ENCODE assay signal across 8 cellular contexts in the genomic region with DNA sequence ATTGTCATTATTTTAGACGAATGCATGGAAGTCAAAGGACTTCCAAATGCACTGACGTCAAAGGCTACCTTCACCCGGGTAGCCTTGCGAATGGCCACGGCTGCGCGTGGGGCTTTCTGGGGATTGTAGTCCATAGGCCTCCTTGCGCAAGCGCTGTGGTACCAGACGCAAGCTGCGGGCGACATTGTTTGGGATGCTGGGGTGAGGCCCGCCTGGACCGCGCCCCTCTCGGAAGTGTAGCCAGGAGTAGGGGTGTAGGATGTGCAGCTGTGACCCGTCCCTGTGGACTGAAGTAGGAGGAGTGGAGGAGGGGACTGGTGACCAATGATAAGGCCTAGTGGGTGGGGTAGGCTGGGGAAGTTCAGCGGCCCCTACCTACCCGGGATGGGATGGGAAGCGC.
DNase-seq lines count a peak whose midpoint lies in the region; ATAC-seq, FAIRE-seq and TF ChIP-seq lines count a peak whose summit lies in the region.
"Not testable (repeated sequence)": the region's sequence is repeated elsewhere in the genome, so short reads cannot be mapped to it uniquely, and the experiment has no call there.

No MANE protein-coding gene starts in this region.

- H3K4me1 ChIP-seq in A549; NT2/D1 (ENCODE audit: insufficient read depth, insufficient read length); adipocyte (ENCODE audit: control insufficient read depth, insufficient read depth, low read length); lower lobe of right lung: not testable (repeated sequence)

- H3K4me1 Mint-ChIP-seq in HFFc6 (ENCODE audit: low read depth): not testable (repeated sequence)

- peak overlapping the region; percentile 68 for H3K4me2 ChIP-seq in A549

- WGBS in A549 (ENCODE audit: missing lambda C conversion rate): 45% methylated on average over 20 of the region's 20 CpGs

- not testable (repeated sequence) for H3K27ac Mint-ChIP-seq in HFFc6

- H3K27me3 Mint-ChIP-seq in HFFc6 (ENCODE audit: insufficient read depth): not testable (repeated sequence)

- H3K36me3 Mint-ChIP-seq in HFFc6 (ENCODE audit: low read depth): not testable (repeated sequence)

- not testable (repeated sequence) for TF ChIP-seq EP300 in A549 (IDR thresholded peaks at IDR 0.05)

- CTCF ChIA-PET in A549 (lab: Yijun Ruan, JAX): not testable (repeated sequence)

- H3K9me3 ChIP-seq in A549; NT2/D1 (ENCODE audit: insufficient read depth, low read length); adipocyte (ENCODE audit: control insufficient read depth, low read length); lower lobe of right lung: not testable (repeated sequence)

- not testable (repeated sequence) for TF ChIP-seq RAD21 in A549 (conservative IDR thresholded peaks at IDR 0.05 in 1 of 2, IDR thresholded peaks at IDR 0.05 in 1 of 2)

- intact Hi-C loops in lower lobe of right lung (cut with DNase I): not testable (repeated sequence)

- H3K4me3 Mint-ChIP-seq in HFFc6: peak overlapping the region; percentile 81; the same call in 1 of the 2 replicates

- FAIRE-seq in A549 (lab: Jason Lieb, UNC): not testable (repeated sequence)

- H3K27ac ChIP-seq in A549: peak overlapping the region in 1 of 2 experiments; percentile 67; a peak in 2 of 6 replicates
- not testable (repeated sequence) for H3K27ac ChIP-seq in lower lobe of right lung

- not testable (repeated sequence) for TF ChIP-seq POLR2A in A549 (IDR thresholded peaks at IDR 0.05; ENCODE audit: low read length)

- DNase-seq in A549 (ENCODE audit: low read depth in 1 of 2, low spot score in 1 of 2) (peak; percentile 34 to 80), NT2/D1 (ENCODE audit: low read depth, low spot score) (peak; percentile 18), adipocyte (ENCODE audit: low read depth) (peak; percentile 1), hypothalamus (lab: John Stamatoyannopoulos, UW) (peak in 40 of 51 donors; percentile 4 to 77 (median 42)), retina (peak; percentile 56)
- DNase-seq in HFFc6, lower lobe of right lung: not testable (repeated sequence)

- POLR2A ChIA-PET in A549 (lab: Yijun Ruan, JAX): not testable (repeated sequence)

- TF ChIP-seq CTCF in A549 (IDR thresholded peaks at IDR 0.05); HFFc6 (IDR thresholded peaks at IDR 0.05); lower lobe of right lung (IDR thresholded peaks at IDR 0.05): not testable (repeated sequence)

- H3K4me3 ChIP-seq in A549: peak overlapping the region; percentile 36
- peak overlapping the region; percentile 24 for H3K4me3 ChIP-seq in NT2/D1 (ENCODE audit: insufficient read length, low read depth)
- H3K4me3 ChIP-seq in adipocyte (ENCODE audit: low read length); lower lobe of right lung: not testable (repeated sequence)

- H3K9ac ChIP-seq in NT2/D1 (ENCODE audit: insufficient read length, low read depth); adipocyte (ENCODE audit: low read length): not testable (repeated sequence)

- not testable (repeated sequence) for H3K36me3 ChIP-seq in NT2/D1 (ENCODE audit: insufficient read depth, insufficient read length, low read length); adipocyte (ENCODE audit: control insufficient read depth, insufficient read depth, low read length, severe bottlenecking); lower lobe of right lung

- ATAC-seq in A549: peak; percentile 97 to 99
- ATAC-seq in esophagus mucosa: peak; percentile 39
- peak; percentile 23 to 28 for ATAC-seq in lower lobe of right lung

- not testable (repeated sequence) for H3K27me3 ChIP-seq in NT2/D1 (ENCODE audit: insufficient read depth, insufficient read length); adipocyte (replicated peaks; ENCODE audit: control insufficient read depth, insufficient read depth, low read length); lower lobe of right lung (ENCODE audit: low read depth)

- not testable (repeated sequence) for H3K9me3 Mint-ChIP-seq in HFFc6

TF ChIP-seq in A549, 52 proteins besides CTCF, POLR2A, EP300 and RAD21:
- TF ChIP-seq CEBPB (IDR thresholded peaks at IDR 0.05): peak in 1 of 2 experiments; percentile 66; a peak in 2 of 4 replicates

Comparison
In these comparisons a context has a peak if more than half of its experiments do, and no peak if none do; other contexts are left out.
1. ATAC-seq: peak in every context shown above with its lines; median percentile 98 in A549; 39 in esophagus mucosa; 26 in lower lobe of right lung.